Comparison of ENCODE assay signal across 8 cellular contexts in the genomic region with DNA sequence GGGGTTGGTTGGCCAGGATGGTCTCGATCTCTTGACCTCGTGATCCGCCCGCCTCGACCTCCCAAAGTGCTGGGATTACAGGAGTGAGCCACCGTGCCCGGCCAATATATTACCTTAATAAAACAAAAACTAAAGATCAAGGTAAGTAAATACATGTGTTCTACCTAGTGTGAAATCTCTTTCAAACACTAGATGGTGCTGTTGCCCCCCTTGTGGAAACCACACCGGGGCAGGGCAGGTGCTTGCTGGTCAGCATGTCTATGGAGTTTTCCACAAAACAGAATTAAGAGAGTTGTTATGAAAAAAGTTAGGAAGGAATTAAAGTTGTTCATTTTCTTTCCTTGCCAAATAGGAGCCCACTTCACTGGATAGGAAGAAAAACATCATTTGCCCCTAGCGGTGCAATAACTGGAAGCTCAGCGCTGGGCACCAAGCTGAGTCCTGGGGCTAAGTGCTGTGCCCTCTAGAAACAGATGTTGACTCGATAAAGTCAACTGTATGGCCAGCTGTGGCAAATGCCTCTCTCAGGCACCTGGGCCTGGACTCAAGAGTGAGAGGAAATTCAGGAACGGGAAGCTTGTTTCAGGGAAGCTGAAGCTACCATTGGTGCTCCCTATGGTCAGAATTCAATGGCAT.
DNase-seq lines count a peak whose midpoint lies in the region; ATAC-seq lines count a peak whose summit lies in the region.

No MANE protein-coding gene starts in this region.

- peak; percentile 71 for DNase-seq in DMS153 treated with DMSO at 0.1 percent for 48 hours (lab: John Stamatoyannopoulos, UW; ENCODE audit: unreplicated experiment)
- DNase-seq in NOMO-1 treated with DMSO at 0.1 percent for 48 hours (lab: John Stamatoyannopoulos, UW; ENCODE audit: unreplicated experiment), result peak; percentile 23
- peak; percentile 39 for DNase-seq in activated T-cell treated with anti-CD3 and anti-CD28 coated beads, Interleukin-2, amount 50 U/mL, for 1 hour
- peak; percentile 38 for DNase-seq in fibroblast of the conjunctiva (ENCODE audit: low read depth)
- DNase-seq in nucleus accumbens (lab: John Stamatoyannopoulos, UW), result peak in 33 of 56 donors; percentile 4 to 61 (median 26)
- DNase-seq in epidermal melanocyte (ENCODE audit: insufficient read length, low spot score), result no peak

- ATAC-seq in GM19463 (IDR thresholded peaks at IDR 0.05; ENCODE audit: unreplicated experiment) (peak; percentile 86), HG03457 (IDR thresholded peaks at IDR 0.05; ENCODE audit: unreplicated experiment) (peak; percentile 69)
